ENCODE assay signal across 8 cellular contexts in the genomic region with DNA sequence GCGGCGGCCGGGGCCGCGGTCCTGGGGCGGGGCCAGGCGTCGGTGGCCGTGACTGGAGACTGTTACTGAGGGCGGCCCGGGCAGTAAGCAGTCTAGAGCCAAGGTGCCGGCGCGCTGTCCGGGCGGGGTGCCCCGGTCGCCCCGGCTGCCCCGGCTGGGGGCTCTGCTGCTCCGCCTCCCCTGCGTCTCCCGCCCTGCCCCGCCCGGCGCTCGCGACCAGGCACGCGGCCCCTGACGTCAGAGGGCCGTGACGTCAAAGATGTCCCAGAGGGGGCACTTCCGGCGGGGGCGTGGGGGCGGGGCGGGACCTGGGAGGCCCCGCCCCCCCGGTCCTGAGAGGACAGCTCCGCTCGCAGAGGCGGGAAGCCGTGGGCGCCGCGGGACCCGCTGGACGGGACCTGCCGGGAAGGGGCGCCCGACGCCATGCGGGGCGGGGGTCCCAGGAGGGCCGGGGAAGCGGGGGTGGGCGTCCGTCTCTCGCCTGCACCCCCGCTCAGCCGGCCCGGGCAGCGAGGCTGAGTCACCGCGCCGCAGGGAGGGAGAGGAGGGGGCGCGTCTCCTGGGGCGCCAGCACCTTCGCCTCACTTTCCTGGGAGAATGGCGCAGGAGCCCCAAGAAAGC. TPM values are rescaled to one million over a fixed set of nuclear protein-coding genes. Genes with fewer than 3 reads are reported as not detected.
DNase-seq lines count a peak whose midpoint lies in the region; ATAC-seq, FAIRE-seq and TF ChIP-seq lines count a peak whose summit lies in the region.

No MANE protein-coding gene starts in this region.

- H2AFZ ChIP-seq in GM23338 (no peak overlapping the region), endothelial cell of umbilical vein (ENCODE audit: low read depth, low read length) (no peak overlapping the region)

- H3K9me3 ChIP-seq in endothelial cell of umbilical vein (replicated peaks; ENCODE audit: control insufficient read depth, insufficient read depth, low read length), result no peaks in the 10 kb centered on the region

- H3F3A ChIP-seq in GM23338 (replicated peaks; ENCODE audit: low read depth), result peaks cover 12% of the 10 kb centered on the region; the same call in 1 of the 2 replicates

- H3K4me1 Mint-ChIP-seq in GM23338, result no peaks in the 10 kb centered on the region; the same call in 2 of the 3 replicates

- H4K20me1 ChIP-seq in GM23338 (replicated peaks; ENCODE audit: insufficient read depth) (no peaks in the 10 kb centered on the region; the same call in 1 of the 2 replicates), endothelial cell of umbilical vein (replicated peaks; ENCODE audit: control insufficient read depth, extremely low read depth, insufficient read depth, low read length) (no peaks in the 10 kb centered on the region)

- CTCF ChIA-PET in endothelial cell of umbilical vein (lab: Charles Lee), result interaction anchor here (0.6 to 2.7 kb wide), 2 partner anchors 195 to 232 kb away, joined by 3 to 27 read pairs; no protein-coding TSS in a partner anchor

- no peak overlapping the region for H3K27ac Mint-ChIP-seq in GM23338

- no peaks in the 10 kb centered on the region; the same call in 2 of the 3 replicates for H3K9me3 Mint-ChIP-seq in GM23338

- TF ChIP-seq CTCF in GM23338 (conservative IDR thresholded peaks at IDR 0.05; ENCODE audit: low read depth in 2 of 2) (no peak), endothelial cell of umbilical vein (IDR thresholded peaks at IDR 0.05; ENCODE audit: extremely low read depth in 1 of 2, insufficient read depth in 1 of 2, low read depth in 1 of 2, low read length in 2 of 2) (no peak)

- dilution Hi-C loops in endothelial cell of umbilical vein (cut with MboI; ENCODE audit: extremely low pct_ligation_motif_present, low sequenced_read_pairs), result no loop called here

- H3K79me2 ChIP-seq in GM23338 (replicated peaks; ENCODE audit: insufficient read depth) (no peaks in the 10 kb centered on the region), endothelial cell of umbilical vein (ENCODE audit: control insufficient read depth, insufficient read depth, low read length) (peaks cover 2% of the 10 kb centered on the region)

- no peak for TF ChIP-seq POLR2A in endothelial cell of umbilical vein (IDR thresholded peaks at IDR 0.05; ENCODE audit: low read depth, low read length)

- POLR2A ChIA-PET in endothelial cell of umbilical vein (lab: Charles Lee), result no interaction called here

- H3K27ac ChIP-seq in GM23338 (ENCODE audit: low read depth) (no peak overlapping the region), endothelial cell of umbilical vein (ENCODE audit: insufficient read depth, low read depth, low read length) (no peak overlapping the region)

- H3K9me2 ChIP-seq in GM23338 (ENCODE audit: insufficient read depth), result no peaks in the 10 kb centered on the region

- intact Hi-C loops in endothelial cell of umbilical vein (cut with micrococcal nuclease), result loop anchor here (5.0 kb wide), 2 partner anchors 287 to 367 kb away; a partner anchor contains a TSS

- H3K9me1 ChIP-seq in endothelial cell of umbilical vein (replicated peaks; ENCODE audit: control insufficient read depth, extremely low read depth, insufficient read depth, low read length), result no peaks in the 10 kb centered on the region

- no peak overlapping the region for H3K9ac ChIP-seq in endothelial cell of umbilical vein (replicated peaks; ENCODE audit: extremely low read depth, insufficient read depth, low read length)

- FAIRE-seq in endothelial cell of umbilical vein (lab: Jason Lieb, UNC) (no peak), RCC 7860 (lab: Jason Lieb, UNC) (no peak)

- H3K4me3 ChIP-seq in GM23338, result peak overlapping the region; percentile 50
- peak overlapping the region; percentile 25 to 40 (median 31) for H3K4me3 ChIP-seq in endothelial cell of umbilical vein (replicated peaks in 1 of 3; ENCODE audit: insufficient read depth in 1 of 3, low read depth in 1 of 3, low read length in 3 of 3)

- no peaks in the 10 kb centered on the region; the same call in 2 of the 3 replicates for H3K36me3 Mint-ChIP-seq in GM23338 (ENCODE audit: low read depth)

- no peak overlapping the region for H3K4me3 Mint-ChIP-seq in GM23338

- peaks cover 6% of the 10 kb centered on the region; the same call in 1 of the 2 replicates for H3K4me1 ChIP-seq in GM23338 (ENCODE audit: insufficient read depth)
- H3K4me1 ChIP-seq in endothelial cell of umbilical vein (ENCODE audit: control insufficient read depth, extremely low read depth, insufficient read depth, low read length), result peaks cover 22% of the 10 kb centered on the region

- H3K36me3 ChIP-seq in GM23338 (ENCODE audit: insufficient read depth) (no peaks in the 10 kb centered on the region), endothelial cell of umbilical vein (ENCODE audit: control insufficient read depth in 2 of 2, extremely low read depth in 1 of 2, insufficient read depth in 2 of 2, low read length in 2 of 2) (no peaks in the 10 kb centered on the region)

- H3K27me3 ChIP-seq in GM23338 (ENCODE audit: insufficient read depth), result peaks cover 89% of the 10 kb centered on the region
- peaks cover 2 to 11% of the 10 kb centered on the region in 2 experiments for H3K27me3 ChIP-seq in endothelial cell of umbilical vein (ENCODE audit: control insufficient read depth in 2 of 2, insufficient read depth in 2 of 2, low read length in 2 of 2)

- peaks cover 56% of the 10 kb centered on the region for H3K27me3 Mint-ChIP-seq in GM23338 (ENCODE audit: insufficient read depth, low read depth, poor library complexity)

- H3K4me2 ChIP-seq in GM23338 (peak overlapping the region; percentile 73; the same call in 1 of the 2 replicates), endothelial cell of umbilical vein (ENCODE audit: insufficient read depth, low read length) (no peak overlapping the region)

- DNase-seq in COR-L47 (lab: John Stamatoyannopoulos, UW) (peak; percentile 40), GM23338 (ENCODE audit: low spot score) (peak; percentile 74), NCI-H146 treated with DMSO at 0.1 percent for 48 hours (lab: John Stamatoyannopoulos, UW; ENCODE audit: unreplicated experiment) (peak; percentile 27), endothelial cell of umbilical vein (ENCODE audit: low read depth, low spot score) (peak; percentile 41), middle frontal gyrus (ENCODE audit: extremely low spot score, low spot score) (peak; percentile 40), RCC 7860 (ENCODE audit: low spot score) (no peak)
- peak; percentile 62 to 72 for DNase-seq in activated CD4-positive, alpha-beta T cell treated with anti-CD3 and anti-CD28 coated beads, Interleukin-2, amount 50 U/mL, for 48 hours
- DNase-seq in stimulated activated naive CD8-positive, alpha-beta T cell treated with anti-CD3 and anti-CD28 coated beads, Interleukin-15, Interleukin-2, amounts not matched to agents 100 U/mL and 50 U/mL, for 24 hours, result peak; percentile 82

- peak; percentile 7; the same call in 2 of the 3 replicates for ATAC-seq in GM23338
- peak; percentile 6 for ATAC-seq in stimulated activated naive CD8-positive, alpha-beta T cell treated with anti-CD3 and anti-CD28 coated beads, Interleukin-15, Interleukin-2, amounts not matched to agents 100 U/mL and 50 U/mL, for 24 hours

- no TSS peak for BruUV-seq in endothelial cell of umbilical vein (replicated peaks; lab: Mats Ljungman, UMichigan)

RNA-seq across cellular contexts. Expression of a gene that starts 4.5 kb away (rescaled TPM):
- total RNA-seq in GM23338 (2014; rRNA removed; shearing (Covaris generic)), result 0.17 TPM in 1 of 2 replicates, not detected in the other
- polyA plus RNA-seq in GM23338 (2016; fragmentation: Nextera tagmentation; extraction: Ambion mirVana) (0.23 and 0.26 TPM in 2 replicates), endothelial cell of umbilical vein (18.2 and 20.2 TPM in 2 replicates)
- 25.8 and 35.5 TPM in 2 replicates for total RNA-seq in endothelial cell of umbilical vein
- polyA plus RNA-seq in endothelial cell of umbilical vein (2011; cell fraction: cytosol; rRNA removed), result 6.5 and 11.3 TPM in 2 replicates
- polyA plus RNA-seq in endothelial cell of umbilical vein (2011; cell fraction: nucleus; rRNA removed), result 46.4 and 50.2 TPM in 2 replicates
- 8.2 and 19.6 TPM in 2 replicates for polyA plus RNA-seq in endothelial cell of umbilical vein (2012)
- 10.7 and 22.4 TPM in 2 replicates for polyA minus RNA-seq in endothelial cell of umbilical vein
- not detected for polyA minus RNA-seq in endothelial cell of umbilical vein (2011; cell fraction: cytosol; rRNA and poly(A)+ RNA removed)
- 56.9 and 118 TPM in 2 replicates for polyA minus RNA-seq in endothelial cell of umbilical vein (2011; cell fraction: nucleus; rRNA and poly(A)+ RNA removed)

RNA-seq across cellular contexts. Expression of a gene that starts 8.5 kb away (rescaled TPM):
- total RNA-seq in GM23338 (2014; rRNA removed; shearing (Covaris generic)), result 21.3 and 24.8 TPM in 2 replicates
- polyA plus RNA-seq in GM23338 (2016; fragmentation: Nextera tagmentation; extraction: Ambion mirVana) (14.9 and 15.9 TPM in 2 replicates), endothelial cell of umbilical vein (84.2 and 102 TPM in 2 replicates)
- total RNA-seq in endothelial cell of umbilical vein, result 40.9 and 41.3 TPM in 2 replicates
- 62.0 and 68.4 TPM in 2 replicates for polyA plus RNA-seq in endothelial cell of umbilical vein (2011; cell fraction: cytosol; rRNA removed)
- 27.0 and 34.3 TPM in 2 replicates for polyA plus RNA-seq in endothelial cell of umbilical vein (2011; cell fraction: nucleus; rRNA removed)
- 40.7 and 40.8 TPM in 2 replicates for polyA plus RNA-seq in endothelial cell of umbilical vein (2012)
- 29.7 and 32.0 TPM in 2 replicates for polyA minus RNA-seq in endothelial cell of umbilical vein
- polyA minus RNA-seq in endothelial cell of umbilical vein (2011; cell fraction: cytosol; rRNA and poly(A)+ RNA removed), result 24.1 TPM
- 4.8 and 6.6 TPM in 2 replicates for polyA minus RNA-seq in endothelial cell of umbilical vein (2011; cell fraction: nucleus; rRNA and poly(A)+ RNA removed)

RNA-seq across cellular contexts. Expression of a gene that starts 20.4 kb away (rescaled TPM):
- total RNA-seq in GM23338 (2014; rRNA removed; shearing (Covaris generic)), result 22.3 and 28.2 TPM in 2 replicates
- polyA plus RNA-seq in GM23338 (2016; fragmentation: Nextera tagmentation; extraction: Ambion mirVana) (9.0 and 11.8 TPM in 2 replicates), endothelial cell of umbilical vein (45.6 and 50.4 TPM in 2 replicates)
- total RNA-seq in endothelial cell of umbilical vein, result 37.8 and 38.5 TPM in 2 replicates
- 24.4 and 28.4 TPM in 2 replicates for polyA plus RNA-seq in endothelial cell of umbilical vein (2011; cell fraction: cytosol; rRNA removed)
- 113 and 132 TPM in 2 replicates for polyA plus RNA-seq in endothelial cell of umbilical vein (2011; cell fraction: nucleus; rRNA removed)
- 27.7 and 30.0 TPM in 2 replicates for polyA plus RNA-seq in endothelial cell of umbilical vein (2012)
- polyA minus RNA-seq in endothelial cell of umbilical vein, result 28.8 and 50.5 TPM in 2 replicates
- 34.0 TPM for polyA minus RNA-seq in endothelial cell of umbilical vein (2011; cell fraction: cytosol; rRNA and poly(A)+ RNA removed)
- polyA minus RNA-seq in endothelial cell of umbilical vein (2011; cell fraction: nucleus; rRNA and poly(A)+ RNA removed), result 36.8 and 41.4 TPM in 2 replicates

RNA-seq across cellular contexts. Expression of a gene that starts 25.2 kb away (rescaled TPM):
- 0.17 TPM in 1 of 2 replicates, not detected in the other for total RNA-seq in GM23338 (2014; rRNA removed; shearing (Covaris generic))
- polyA plus RNA-seq in GM23338 (2016; fragmentation: Nextera tagmentation; extraction: Ambion mirVana), result not detected in 2 replicates
- not detected in 2 replicates for total RNA-seq in endothelial cell of umbilical vein
- polyA plus RNA-seq in endothelial cell of umbilical vein, result 0.03 and 0.04 TPM in 2 replicates
- polyA plus RNA-seq in endothelial cell of umbilical vein (2011; cell fraction: cytosol; rRNA removed), result 0.03 TPM in 2 replicates
- polyA plus RNA-seq in endothelial cell of umbilical vein (2011; cell fraction: nucleus; rRNA removed), result not detected in 2 replicates
- polyA plus RNA-seq in endothelial cell of umbilical vein (2012), result 0.04 and 0.11 TPM in 2 replicates
- 0.08 TPM in 1 of 2 replicates, not detected in the other for polyA minus RNA-seq in endothelial cell of umbilical vein
- polyA minus RNA-seq in endothelial cell of umbilical vein (2011; cell fraction: cytosol; rRNA and poly(A)+ RNA removed), result not detected
- not detected in 2 replicates for polyA minus RNA-seq in endothelial cell of umbilical vein (2011; cell fraction: nucleus; rRNA and poly(A)+ RNA removed)

Comparison
In these comparisons a context has a peak if more than half of its experiments do, and no peak if none do; other contexts are left out.
1. RNA of a gene that starts 4.5 kb away (total RNA-seq): 25.8 to 35.5 TPM in endothelial cell of umbilical vein; 0.17 TPM in GM23338; every median in the first group is over 10 times any median in the second.